8 cellular contexts compared by ENCODE assay signal in genomic region chr12:19643635-19644034, GRCh38.
A peak's percentile ranks its signal among the peaks of the same experiment; 100 is the strongest.
DNase-seq lines count a peak whose midpoint lies in the region; ATAC-seq, FAIRE-seq and TF ChIP-seq lines count a peak whose summit lies in the region.

No MANE protein-coding gene starts in this region.

- H3K4me3 ChIP-seq in AG09309 (ENCODE audit: control insufficient read depth, low read depth, low read length) (no peak overlapping the region), HepG2 (replicated peaks in 1 of 3; ENCODE audit: insufficient read depth in 1 of 3, low read depth in 2 of 3, low read length in 3 of 3) (no peak overlapping the region)

- no peaks in the 10 kb centered on the region for H3K4me1 ChIP-seq in HepG2 (ENCODE audit: insufficient read depth, low read length)

- no peaks in the 10 kb centered on the region for H3K79me2 ChIP-seq in HepG2 (ENCODE audit: insufficient read depth, low read length)

- WGBS in HepG2 (ENCODE audit: low lambda C conversion rate), result 9% methylated on average over 5 of the region's 5 CpGs

- no peak overlapping the region for H3K4me3 Mint-ChIP-seq in MCF 10A (ENCODE audit: unreplicated experiment)

- no peaks in the 10 kb centered on the region; a peak in 1 of 5 replicates for H3K27me3 ChIP-seq in HepG2 (ENCODE audit: control insufficient read depth in 1 of 2, insufficient read depth in 2 of 2, low read length in 2 of 2)

- H3K27me3 Mint-ChIP-seq in MCF 10A (ENCODE audit: insufficient read depth, unreplicated experiment), result no peaks in the 10 kb centered on the region

- no peak overlapping the region for H3K27ac ChIP-seq in HepG2 (ENCODE audit: extremely low read length, insufficient read depth, low read length)

- no peaks in the 10 kb centered on the region for H3K9me3 ChIP-seq in HepG2 (ENCODE audit: low read length)

- intact Hi-C loops in MCF 10A (cut with micrococcal nuclease) (loop anchor here (1.0 to 10.0 kb wide), 4 partner anchors 70 to 461 kb away; no protein-coding TSS in a partner anchor), HepG2 (cut with micrococcal nuclease; ENCODE audit: unreplicated experiment) (loop anchor here (5.0 kb wide), 1 partner anchor 66 kb away; no protein-coding TSS in a partner anchor), posterior cingulate gyrus (cut with DNase I) (loop anchor here (2.0 to 10.0 kb wide), 2 partner anchors 137 to 459 kb away; no protein-coding TSS in a partner anchor)

- H3K9me3 Mint-ChIP-seq in MCF 10A (ENCODE audit: unreplicated experiment), result no peaks in the 10 kb centered on the region

- H3K27ac Mint-ChIP-seq in MCF 10A (ENCODE audit: low read depth, unreplicated experiment), result no peak overlapping the region

- peaks cover 6% of the 10 kb centered on the region for H3K4me1 Mint-ChIP-seq in MCF 10A (ENCODE audit: insufficient read depth, unreplicated experiment)

- ATAC-seq in HepG2, result peak; percentile 68; the same call in 2 of the 3 replicates
- ATAC-seq in HG02938 (IDR thresholded peaks at IDR 0.05; ENCODE audit: unreplicated experiment), result no peak

- CTCF ChIA-PET in MCF 10A (lab: Yijun Ruan, JAX), result interaction anchor here (0.5 to 2.1 kb wide), 29 partner anchors 12 to 629 kb away, joined by 3 to 23 read pairs (median 3); no protein-coding TSS in a partner anchor
- CTCF ChIA-PET in HepG2 (lab: Yijun Ruan, JAX; ENCODE audit: low intra/inter-chr PET ratio, low total read pairs), result no interaction called here

- H3K9ac ChIP-seq in HepG2 (ENCODE audit: insufficient read depth, low read depth, low read length), result no peak overlapping the region

- peak; percentile 69 for FAIRE-seq in HepG2 (lab: Jason Lieb, UNC)

- H3K36me3 ChIP-seq in HepG2 (replicated peaks in 1 of 2; ENCODE audit: control insufficient read depth in 1 of 2, insufficient read depth in 2 of 2, low read length in 2 of 2), result no peaks in the 10 kb centered on the region

- H3K36me3 Mint-ChIP-seq in MCF 10A (ENCODE audit: insufficient read depth, unreplicated experiment), result no peaks in the 10 kb centered on the region

- H2AFZ ChIP-seq in HepG2 (ENCODE audit: low read length), result no peak overlapping the region

- POLR2A ChIA-PET in MCF 10A (lab: Yijun Ruan, JAX) (interaction anchor here (0.6 to 1.0 kb wide), 3 partner anchors 36 to 275 kb away, joined by 3 to 4 read pairs (median 4); no protein-coding TSS in a partner anchor), HepG2 (lab: Yijun Ruan, JAX) (no interaction called here)

- no peak for TF ChIP-seq RAD21 in HepG2 (CRISPR knock-in tag; IDR thresholded peaks at IDR 0.05)

- BruUV-seq in MCF 10A (replicated peaks; lab: Mats Ljungman, UMichigan) (no TSS peak), HepG2 (replicated peaks; lab: Mats Ljungman, UMichigan) (no TSS peak)

- no peak for TF ChIP-seq EP300 in HepG2 (IDR thresholded peaks at IDR 0.05; ENCODE audit: low read depth in 2 of 2, low read length in 2 of 2)
- TF ChIP-seq EP300 in HepG2 (CRISPR knock-in tag; IDR thresholded peaks at IDR 0.05; ENCODE audit: borderline replicate concordance), result no peak

- in situ Hi-C loops in KBM-7 (cut with MboI; ENCODE audit: low pct_unique_long_range_greater_than_20kb, low sequenced_read_pairs), result no loop called here
- in situ Hi-C loops in HepG2 (cut with HindIII; ENCODE audit: extremely low pct_ligation_motif_present, low pct_unique_long_range_greater_than_20kb), result no loop called here

- H3K4me2 ChIP-seq in HepG2 (ENCODE audit: low read depth, low read length), result no peak overlapping the region

- TF ChIP-seq POLR2A in HepG2 (IDR thresholded peaks at IDR 0.05; ENCODE audit: insufficient read depth in 1 of 2, low read depth in 2 of 2, low read length in 2 of 2), result no peak

- TF ChIP-seq CTCF in AG09309 (IDR thresholded peaks at IDR 0.05; ENCODE audit: control insufficient read depth, insufficient read depth, low read depth, low read length, missing control alignments), result peak; percentile 76
- TF ChIP-seq CTCF in MCF 10A (IDR thresholded peaks at IDR 0.05; ENCODE audit: unreplicated experiment), result peak; percentile 50
- TF ChIP-seq CTCF in HepG2 (CRISPR knock-in tag; IDR thresholded peaks at IDR 0.05), result peak; percentile 48

- no peaks in the 10 kb centered on the region for H4K20me1 ChIP-seq in HepG2 (ENCODE audit: insufficient read depth, low read length)

- DNase-seq in AG09309 (ENCODE audit: low read depth) (peak; percentile 37), KBM-7 (peak; percentile 37), MCF 10A (ENCODE audit: unreplicated experiment) (peak; percentile 66), HepG2 (ENCODE audit: low spot score) (peak; percentile 5), posterior cingulate gyrus (no peak), GM19238 (ENCODE audit: insufficient read length, low spot score) (no peak), cerebellar nuclear complex (lab: John Stamatoyannopoulos, UW) (no peak)

TF ChIP-seq in HepG2, 621 proteins besides CTCF, POLR2A, EP300 and RAD21:
- TF ChIP-seq TFE3 (CRISPR knock-in tag; IDR thresholded peaks at IDR 0.05) (no peak), RORA (CRISPR knock-in tag; IDR thresholded peaks at IDR 0.05) (no peak), NR2F1 (CRISPR knock-in tag; IDR thresholded peaks at IDR 0.05) (no peak), POLR2AphosphoS2 (IDR thresholded peaks at IDR 0.05; ENCODE audit: low read depth, low read length) (no peak), ZNF280D (CRISPR knock-in tag; IDR thresholded peaks at IDR 0.05) (no peak), KDM6A (CRISPR knock-in tag; IDR thresholded peaks at IDR 0.05; ENCODE audit: low read depth) (no peak), STAG1 (CRISPR knock-in tag; IDR thresholded peaks at IDR 0.05) (peak; percentile 38; the same call in 1 of the 2 replicates), ZNF382 (CRISPR knock-in tag; IDR thresholded peaks at IDR 0.05; ENCODE audit: borderline replicate concordance) (no peak), CEBPG (CRISPR knock-in tag; IDR thresholded peaks at IDR 0.05) (peak; percentile 46; the same call in 1 of the 2 replicates), TOE1 (CRISPR knock-in tag; IDR thresholded peaks at IDR 0.05) (no peak), PAF1 (CRISPR knock-in tag; IDR thresholded peaks at IDR 0.05) (no peak), BCLAF1 (IDR thresholded peaks at IDR 0.05) (no peak), GATAD2A (CRISPR knock-in tag; IDR thresholded peaks at IDR 0.05) (no peak), HMG20A (CRISPR knock-in tag; IDR thresholded peaks at IDR 0.05; ENCODE audit: borderline replicate concordance) (no peak), ZMYM3 (CRISPR knock-in tag; IDR thresholded peaks at IDR 0.05) (no peak)

Comparison
In these comparisons a context has a peak if more than half of its experiments do, and no peak if none do; other contexts are left out.
1. DNase-seq: peak in AG09309 (single experiment), KBM-7 (single experiment), MCF 10A (single experiment) and HepG2 (single experiment); none in posterior cingulate gyrus (0 of 10), GM19238 (single experiment) and cerebellar nuclear complex (0 of 2).
2. Peak in every context shown above with its lines, with median percentiles within 50 percentile points of each other: CTCF ChIP-seq.